21 cellular contexts compared by ENCODE assay signal in genomic region chr11:77593883-77594282, GRCh38.
"Had no signal": no experiment of that assay in that cellular context is flagged by ENCODE, and none has a peak within 500 bp of the region (broad histone marks: within the 10 kb centered on the region; RNA-seq: fewer than 3 reads in every experiment).

No MANE protein-coding gene starts in this region.

- H3K27me3 ChIP-seq: MG63, SJSA1 had no signal

- H3K9me3 ChIP-seq: MG63, SJSA1 had no signal

- DNase-seq: KBM-7, MG63, NCI-H1092, NCI-H1105 treated with DMSO at 0.1 percent for 48 hours, NCI-H1417 treated with DMSO at 0.1 percent for 48 hours, NCI-H146, NCI-H1694 treated with DMSO at 0.1 percent for 48 hours, NCI-H1930, NCI-H2081 treated with DMSO at 0.1 percent for 48 hours, NCI-H2171, NCI-H446, NCI-H510A, NCI-H524 treated with DMSO at 0.1 percent for 48 hours, NCI-H69, NCI-H774, Right ventricle myocardium superior, RPMI8226, SIG-M5 had no signal

- H3K4me3 ChIP-seq: MG63, SJSA1, SK-N-MC had no signal

- H3K27ac ChIP-seq: HL-60, SJSA1, SK-N-MC had no signal

- H3K36me3 ChIP-seq: SJSA1 had no signal
